ENCODE assay signal across 1 cellular context in the genomic region with DNA sequence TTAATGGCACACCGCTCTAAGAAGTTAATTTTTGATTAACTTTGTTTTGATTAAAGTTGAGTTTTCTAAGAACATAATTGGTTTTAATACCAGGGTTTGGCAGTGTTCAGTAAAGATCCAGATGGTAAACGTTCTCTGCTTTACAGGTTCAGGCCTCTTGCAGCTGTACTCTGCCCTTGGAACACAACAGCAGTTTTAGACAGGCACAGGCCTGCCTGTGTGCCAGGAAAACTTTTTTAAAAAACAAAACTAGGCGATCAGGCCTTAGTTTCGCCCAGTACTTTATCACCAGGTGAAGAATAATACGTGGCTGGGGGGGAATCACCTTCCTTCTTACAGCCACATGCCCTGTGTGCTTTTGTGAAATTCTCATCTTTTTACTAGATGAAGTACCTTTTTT.
TF ChIP-seq lines count a peak whose summit lies in the region.

No MANE protein-coding gene starts in this region.

TF ChIP-seq in HepG2, 621 proteins besides CTCF, POLR2A, EP300 and RAD21:
- TF ChIP-seq CAMTA2 (CRISPR knock-in tag; IDR thresholded peaks at IDR 0.05; ENCODE audit: borderline replicate concordance) (no peak), TFDP2 (CRISPR knock-in tag; IDR thresholded peaks at IDR 0.05) (no peak), ZKSCAN5 (CRISPR knock-in tag; IDR thresholded peaks at IDR 0.05) (no peak), ZMAT5 (CRISPR knock-in tag; IDR thresholded peaks at IDR 0.05; ENCODE audit: borderline replicate concordance, low read depth) (no peak), ZNF576 (CRISPR knock-in tag; IDR thresholded peaks at IDR 0.05) (no peak), CSRNP2 (CRISPR knock-in tag; conservative IDR thresholded peaks at IDR 0.05; ENCODE audit: low read depth) (no peak), PCBP2 (optimal IDR thresholded peaks at IDR 0.05; ENCODE audit: low read depth, low read length, poor library complexity, severe bottlenecking) (no peak), GATAD2A (CRISPR knock-in tag; IDR thresholded peaks at IDR 0.05) (no peak)
